In genomic region chr2:120109186-120110061, GRCh38 we compare ENCODE assay signal across 1 cellular context.
A peak's percentile ranks its signal among the peaks of the same experiment; 100 is the strongest.
TF ChIP-seq lines count a peak whose summit lies in the region.

No MANE protein-coding gene starts in this region.

TF ChIP-seq in GM12878, 131 proteins besides CTCF, POLR2A, EP300 and RAD21 (continued from another document):
- TF ChIP-seq KLF5 (IDR thresholded peaks at IDR 0.05; ENCODE audit: partially characterized antibody) (no peak), HDGF (IDR thresholded peaks at IDR 0.05) (0 out of 2 replicates have a peak, but pooled peaks have one; percentile 21), SMC3 (IDR thresholded peaks at IDR 0.05; ENCODE audit: borderline replicate concordance, low read length) (peak; percentile 58), BHLHE40 (IDR thresholded peaks at IDR 0.05; ENCODE audit: borderline replicate concordance in 1 of 2, low read depth in 2 of 2, low read length in 1 of 2) (no peak)
